1 cellular context compared by ENCODE assay signal in the genomic region with DNA sequence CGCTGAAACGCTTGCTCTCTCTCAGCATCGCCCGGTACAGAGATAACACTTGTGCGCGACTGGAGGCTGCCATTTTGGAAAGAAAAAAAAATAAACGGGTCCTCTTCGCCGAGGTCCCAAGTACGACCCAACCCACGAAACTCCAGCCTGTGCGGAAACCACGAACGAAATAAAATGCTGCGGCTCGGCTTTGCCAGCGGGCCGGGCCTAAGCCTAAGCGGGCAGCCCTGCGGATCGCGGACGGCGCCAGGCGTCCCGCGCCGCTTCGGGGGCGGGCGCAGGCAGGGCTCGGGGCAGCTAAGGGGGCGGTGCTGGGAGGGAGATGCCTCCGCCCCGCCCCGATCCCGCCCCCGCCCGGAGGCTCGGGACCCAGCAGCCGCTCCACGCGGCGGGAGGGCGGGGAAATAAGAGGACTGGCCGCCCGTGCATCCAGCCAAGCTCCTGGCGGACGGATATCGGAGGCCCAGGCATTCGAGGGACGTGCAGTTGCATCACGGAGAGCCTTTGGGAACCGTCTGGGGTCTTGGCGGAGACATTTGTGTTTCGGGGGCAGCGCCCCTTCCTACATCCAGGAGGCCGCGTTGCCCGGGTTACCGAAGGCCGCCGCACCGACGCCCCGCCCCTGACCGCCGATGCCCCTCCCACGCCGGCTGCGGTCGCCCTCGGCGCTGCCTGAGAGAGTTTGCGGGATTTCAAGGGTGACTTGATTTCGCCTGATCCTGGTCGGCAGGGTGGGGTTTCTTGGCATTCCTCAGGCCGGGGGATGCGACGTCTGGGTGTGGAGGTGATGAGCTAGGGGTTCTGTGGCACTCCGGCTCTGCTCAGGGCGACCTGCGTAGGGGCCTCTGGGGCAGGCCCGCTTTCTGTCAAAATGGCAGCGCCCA.
A peak's percentile ranks its signal among the peaks of the same experiment; 100 is the strongest.
TF ChIP-seq lines count a peak whose summit lies in the region.

A gene (plus strand): TSS at position 853 of the 884 bp plus-strand sequence.
A gene (minus strand): TSS at position 290 of the 884 bp plus-strand sequence. CDS start 217 bp downstream, at position 73.

TF ChIP-seq in neural cell, 6 proteins besides CTCF, POLR2A, EP300 and RAD21 (continued from another document):
- TF ChIP-seq, protein P1, sequence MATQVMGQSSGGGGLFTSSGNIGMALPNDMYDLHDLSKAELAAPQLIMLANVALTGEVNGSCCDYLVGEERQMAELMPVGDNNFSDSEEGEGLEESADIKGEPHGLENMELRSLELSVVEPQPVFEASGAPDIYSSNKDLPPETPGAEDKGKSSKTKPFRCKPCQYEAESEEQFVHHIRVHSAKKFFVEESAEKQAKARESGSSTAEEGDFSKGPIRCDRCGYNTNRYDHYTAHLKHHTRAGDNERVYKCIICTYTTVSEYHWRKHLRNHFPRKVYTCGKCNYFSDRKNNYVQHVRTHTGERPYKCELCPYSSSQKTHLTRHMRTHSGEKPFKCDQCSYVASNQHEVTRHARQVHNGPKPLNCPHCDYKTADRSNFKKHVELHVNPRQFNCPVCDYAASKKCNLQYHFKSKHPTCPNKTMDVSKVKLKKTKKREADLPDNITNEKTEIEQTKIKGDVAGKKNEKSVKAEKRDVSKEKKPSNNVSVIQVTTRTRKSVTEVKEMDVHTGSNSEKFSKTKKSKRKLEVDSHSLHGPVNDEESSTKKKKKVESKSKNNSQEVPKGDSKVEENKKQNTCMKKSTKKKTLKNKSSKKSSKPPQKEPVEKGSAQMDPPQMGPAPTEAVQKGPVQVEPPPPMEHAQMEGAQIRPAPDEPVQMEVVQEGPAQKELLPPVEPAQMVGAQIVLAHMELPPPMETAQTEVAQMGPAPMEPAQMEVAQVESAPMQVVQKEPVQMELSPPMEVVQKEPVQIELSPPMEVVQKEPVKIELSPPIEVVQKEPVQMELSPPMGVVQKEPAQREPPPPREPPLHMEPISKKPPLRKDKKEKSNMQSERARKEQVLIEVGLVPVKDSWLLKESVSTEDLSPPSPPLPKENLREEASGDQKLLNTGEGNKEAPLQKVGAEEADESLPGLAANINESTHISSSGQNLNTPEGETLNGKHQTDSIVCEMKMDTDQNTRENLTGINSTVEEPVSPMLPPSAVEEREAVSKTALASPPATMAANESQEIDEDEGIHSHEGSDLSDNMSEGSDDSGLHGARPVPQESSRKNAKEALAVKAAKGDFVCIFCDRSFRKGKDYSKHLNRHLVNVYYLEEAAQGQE (IDR thresholded peaks at IDR 0.05; ENCODE audit: borderline replicate concordance) = peak; percentile 73
- no peak for TF ChIP-seq EZH2 (IDR thresholded peaks at IDR 0.05; ENCODE audit: borderline replicate concordance, insufficient read depth, low read length, poor library complexity, severe bottlenecking)
